Comparison of ENCODE assay signal across 15 cellular contexts in genomic region chr10:15485027-15485426, GRCh38.
"Had no signal": no experiment of that assay in that cellular context is flagged by ENCODE, and none has a peak within 500 bp of the region (broad histone marks: within the 10 kb centered on the region; RNA-seq: fewer than 3 reads in every experiment).

No MANE protein-coding gene starts in this region.

- H3K36me3 Mint-ChIP-seq: activated naive CD8-positive, alpha-beta T cell; brain; natural killer cell; stimulated activated memory B cell treated with anti-CD40 and anti-IgM and Interleukin-4, amounts not matched to agents 10 μg/mL and 1 μg/mL and 100 μg/mL, for 72 hours had no signal

- H3K27ac Mint-ChIP-seq: activated naive CD8-positive, alpha-beta T cell; activated T-helper 1 cell treated with anti-CD3 and anti-CD28 coated beads, Interleukin-12 subunit alpha, Interleukin-12 subunit beta, Interleukin-2, Interleukin-4 antibody, amounts not matched to agents 30 ng/mL and 10 ng/mL and 1 ng/mL, durations not matched to agents 14 hours and 24 hours and 36 hours; brain; natural killer cell; stimulated activated memory B cell treated with anti-CD40 and anti-IgM and Interleukin-4, amounts not matched to agents 10 μg/mL and 1 μg/mL and 100 μg/mL, for 72 hours had no signal

- H3K4me1 Mint-ChIP-seq: brain; natural killer cell; stimulated activated memory B cell treated with anti-CD40 and anti-IgM and Interleukin-4, amounts not matched to agents 10 μg/mL and 1 μg/mL and 100 μg/mL, for 72 hours had no signal

- H3K27me3 Mint-ChIP-seq: stimulated activated memory B cell treated with anti-CD40 and anti-IgM and Interleukin-4, amounts not matched to agents 10 μg/mL and 1 μg/mL and 100 μg/mL, for 72 hours had no signal

- H3K4me3 Mint-ChIP-seq: activated naive CD8-positive, alpha-beta T cell; activated T-helper 1 cell treated with anti-CD3 and anti-CD28 coated beads, Interleukin-12 subunit alpha, Interleukin-12 subunit beta, Interleukin-2, Interleukin-4 antibody, amounts not matched to agents 30 ng/mL and 10 ng/mL and 1 ng/mL, durations not matched to agents 14 hours and 24 hours and 36 hours; brain; natural killer cell; stimulated activated memory B cell treated with anti-CD40 and anti-IgM and Interleukin-4, amounts not matched to agents 10 μg/mL and 1 μg/mL and 100 μg/mL, for 72 hours had no signal

- H3K9me3 Mint-ChIP-seq: activated T-helper 1 cell treated with anti-CD3 and anti-CD28 coated beads, Interleukin-12 subunit alpha, Interleukin-12 subunit beta, Interleukin-2, Interleukin-4 antibody, amounts not matched to agents 30 ng/mL and 10 ng/mL and 1 ng/mL, durations not matched to agents 14 hours and 24 hours and 36 hours; brain; natural killer cell had no signal

- DNase-seq: activated CD4-positive, alpha-beta T cell treated with anti-CD3 and anti-CD28 coated beads, Interleukin-2, amount 50 U/mL, for 4 hours; activated T-cell treated with anti-CD3 and anti-CD28 coated beads for 4 hours; amygdala; central memory CD4-positive, alpha-beta T cell; colonic mucosa; foreskin keratinocyte; natural killer cell; sigmoid colon; stimulated activated CD4-positive, alpha-beta T cell treated with anti-CD3 and anti-CD28 coated beads, Interleukin-4, amount 100 ng/mL, for 4 hours; T-helper 1 cell; T-helper 9 cell had no signal

- ATAC-seq: foreskin keratinocyte; natural killer cell; stimulated activated memory B cell treated with anti-CD40 and anti-IgM and Interleukin-4, amounts not matched to agents 10 μg/mL and 1 μg/mL and 100 μg/mL, for 72 hours had no signal
